In the genomic region with DNA sequence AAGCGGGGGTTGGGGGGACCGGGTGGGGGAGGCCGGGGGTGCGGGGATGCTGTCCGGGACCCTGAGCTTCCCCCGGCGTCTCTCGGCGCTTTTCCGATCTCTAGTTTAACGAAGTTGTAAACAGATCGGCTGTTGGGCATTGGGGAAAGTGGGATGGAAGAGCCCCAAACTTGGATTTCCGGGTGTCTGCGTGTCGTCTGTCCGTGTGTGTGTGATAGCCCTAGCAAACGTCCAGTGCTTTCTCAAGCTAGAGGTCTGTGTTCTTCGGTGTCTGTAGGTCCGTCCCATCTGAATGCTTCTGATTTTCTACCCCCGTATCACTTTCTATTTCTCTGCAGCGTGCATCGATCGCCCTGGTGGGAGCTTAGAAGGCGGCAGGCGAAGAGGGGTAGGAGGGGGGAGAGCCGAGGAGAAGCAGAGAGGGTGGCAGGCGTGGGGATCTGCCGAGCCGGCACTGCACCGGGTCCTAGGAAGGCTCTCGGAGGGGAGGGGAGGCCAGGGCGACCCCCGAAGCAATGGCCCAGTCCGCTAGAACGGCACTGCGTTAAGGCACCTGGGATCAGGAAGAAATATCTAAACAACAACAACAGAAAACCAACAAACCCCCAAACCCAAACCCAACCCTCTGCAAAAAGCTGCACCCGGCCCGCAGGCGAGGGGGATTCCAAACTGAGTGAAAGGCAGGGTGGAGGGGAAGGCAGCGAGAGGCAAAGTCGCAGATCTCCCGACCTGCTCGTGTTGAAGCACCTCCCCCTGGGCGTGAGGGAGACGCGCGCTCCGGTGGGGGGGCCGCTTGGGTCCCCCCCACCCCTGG, we compare ENCODE assay signal across 8 cellular contexts. TPM values are rescaled to one million over a fixed set of nuclear protein-coding genes. Genes with fewer than 3 reads are reported as not detected.
A peak's percentile ranks its signal among the peaks of the same experiment; 100 is the strongest.
DNase-seq lines count a peak whose midpoint lies in the region; ATAC-seq lines count a peak whose summit lies in the region.

No MANE protein-coding gene starts in this region.

- no peak overlapping the region for H3K27ac Mint-ChIP-seq in activated CD4-positive, alpha-beta T cell treated with anti-CD3 and anti-CD28 coated beads, Interleukin-2, amount 10 ng/mL, durations not matched to agents 7 days and 5 days
- H3K27ac Mint-ChIP-seq in activated T-helper 17 cell treated with anti-CD3 and anti-CD28 coated beads, Interleukin-2, amount 50 U/mL, for 72 hours, result no peak overlapping the region

- peaks cover 47% of the 10 kb centered on the region for H3K27me3 Mint-ChIP-seq in activated CD4-positive, alpha-beta T cell treated with anti-CD3 and anti-CD28 coated beads, Interleukin-2, amount 10 ng/mL, durations not matched to agents 7 days and 5 days
- H3K27me3 Mint-ChIP-seq in activated T-helper 17 cell treated with anti-CD3 and anti-CD28 coated beads, Interleukin-2, amount 50 U/mL, for 72 hours, result peaks cover 38% of the 10 kb centered on the region

- H3K36me3 ChIP-seq in stomach smooth muscle (ENCODE audit: control insufficient read depth in 2 of 2, insufficient read depth in 2 of 2, low read length in 2 of 2), result no peaks in the 10 kb centered on the region

- H3K27me3 ChIP-seq in stomach smooth muscle (ENCODE audit: control insufficient read depth in 1 of 2, insufficient read depth in 2 of 2, low read length in 2 of 2), result peaks cover 12 to 16% of the 10 kb centered on the region in 2 donors

- peak overlapping the region; percentile 85 to 92 for H3K4me3 ChIP-seq in stomach smooth muscle (ENCODE audit: low read length in 2 of 2)

- POLR2A ChIA-PET in activated CD4-positive, alpha-beta T cell treated with anti-CD3 and anti-CD28 coated beads, Interleukin-2, amount 10 ng/mL, durations not matched to agents 7 days and 5 days (lab: Charles Lee), result no interaction called here

- H3K27ac ChIP-seq in stomach smooth muscle (ENCODE audit: low read length), result peak overlapping the region; percentile 60

- peak overlapping the region; percentile 69 to 75 for H3K9ac ChIP-seq in stomach smooth muscle (ENCODE audit: low read length in 2 of 2)

- peaks cover 20% of the 10 kb centered on the region for H3K4me1 ChIP-seq in stomach smooth muscle (ENCODE audit: control insufficient read depth, insufficient read depth, low read length)

- no peaks in the 10 kb centered on the region for H3K9me3 ChIP-seq in stomach smooth muscle (ENCODE audit: control insufficient read depth in 2 of 2, low read length in 2 of 2)

- peaks cover 18% of the 10 kb centered on the region for H3K4me1 Mint-ChIP-seq in activated CD4-positive, alpha-beta T cell treated with anti-CD3 and anti-CD28 coated beads, Interleukin-2, amount 10 ng/mL, durations not matched to agents 7 days and 5 days
- H3K4me1 Mint-ChIP-seq in activated T-helper 17 cell treated with anti-CD3 and anti-CD28 coated beads, Interleukin-2, amount 50 U/mL, for 72 hours, result peaks cover 4% of the 10 kb centered on the region

- H3K9me3 Mint-ChIP-seq in activated CD4-positive, alpha-beta T cell treated with anti-CD3 and anti-CD28 coated beads, Interleukin-2, amount 10 ng/mL, durations not matched to agents 7 days and 5 days, result no peaks in the 10 kb centered on the region
- H3K9me3 Mint-ChIP-seq in activated T-helper 17 cell treated with anti-CD3 and anti-CD28 coated beads, Interleukin-2, amount 50 U/mL, for 72 hours, result no peaks in the 10 kb centered on the region

- H3K4me3 Mint-ChIP-seq in activated CD4-positive, alpha-beta T cell treated with anti-CD3 and anti-CD28 coated beads, Interleukin-2, amount 10 ng/mL, durations not matched to agents 7 days and 5 days, result peak overlapping the region; percentile 79
- H3K4me3 Mint-ChIP-seq in activated T-helper 17 cell treated with anti-CD3 and anti-CD28 coated beads, Interleukin-2, amount 50 U/mL, for 72 hours, result peak overlapping the region; percentile 78

- DNase-seq in activated CD4-positive, alpha-beta T cell treated with anti-CD3 and anti-CD28 coated beads, Interleukin-2, amount 10 ng/mL, durations not matched to agents 7 days and 5 days, result no peak
- DNase-seq in activated CD4-positive, alpha-beta T cell treated with anti-CD3 and anti-CD28 coated beads for 4 hours, result no peak
- DNase-seq in iPS-NIHi11 (ENCODE audit: low spot score) (peak; percentile 38), LoVo (ENCODE audit: low spot score) (no peak), NCI-H526 treated with DMSO at 0.1 percent for 48 hours (lab: John Stamatoyannopoulos, UW) (no peak)

- no peak for ATAC-seq in activated T-helper 17 cell treated with anti-CD3 and anti-CD28 coated beads, Interleukin-2, amount 50 U/mL, for 72 hours (replicated peaks)
- ATAC-seq in GM21737 (IDR thresholded peaks at IDR 0.05; ENCODE audit: unreplicated experiment), result no peak

- no peaks in the 10 kb centered on the region for H3K36me3 Mint-ChIP-seq in activated CD4-positive, alpha-beta T cell treated with anti-CD3 and anti-CD28 coated beads, Interleukin-2, amount 10 ng/mL, durations not matched to agents 7 days and 5 days (ENCODE audit: low read depth)
- H3K36me3 Mint-ChIP-seq in activated T-helper 17 cell treated with anti-CD3 and anti-CD28 coated beads, Interleukin-2, amount 50 U/mL, for 72 hours (ENCODE audit: low read depth), result peaks cover 6% of the 10 kb centered on the region

- CTCF ChIA-PET in activated CD4-positive, alpha-beta T cell treated with anti-CD3 and anti-CD28 coated beads, Interleukin-2, amount 10 ng/mL, durations not matched to agents 7 days and 5 days (lab: Charles Lee), result interaction anchor here (1.0 to 1.5 kb wide), 4 partner anchors 13 to 55 kb away, joined by 3 to 6 read pairs (median 4); no protein-coding TSS in a partner anchor

RNA-seq across cellular contexts. Expression of a gene that starts 1.0 kb away (rescaled TPM):
- total RNA-seq in activated CD4-positive, alpha-beta T cell treated with anti-CD3 and anti-CD28 coated beads, Interleukin-2, amount 10 ng/mL, durations not matched to agents 7 days and 5 days, result not detected
- total RNA-seq in activated T-helper 17 cell treated with anti-CD3 and anti-CD28 coated beads, Interleukin-2, amount 50 U/mL, for 72 hours, result not detected
